ENCODE assay signal across 1 cellular context in genomic region chr1:42949312-42950145, GRCh38.
TF ChIP-seq lines count a peak whose summit lies in the region.

No MANE protein-coding gene starts in this region.

TF ChIP-seq in HepG2, 621 proteins besides CTCF, POLR2A, EP300 and RAD21 (continued from another document):
- TF ChIP-seq KLF6 (CRISPR knock-in tag; IDR thresholded peaks at IDR 0.05), result no peak
TF ChIP-seq in HepG2: peak in this region for 1.
